ENCODE assay signal across 24 cellular contexts in genomic region chr22:49884503-49885260, GRCh38.
"Had no signal": no experiment of that assay in that cellular context is flagged by ENCODE, and none has a peak within 500 bp of the region (broad histone marks: within the 10 kb centered on the region; RNA-seq: fewer than 3 reads in every experiment).

No MANE protein-coding gene starts in this region.

- FAIRE-seq: endometrium, frontal cortex, keratinocyte, urothelium cell line had no signal

- H3K9me3 Mint-ChIP-seq: effector memory CD8-positive, alpha-beta T cell; natural killer cell; stimulated activated effector memory CD8-positive, alpha-beta T cell treated with anti-CD3 and anti-CD28 coated beads, Interleukin-12 subunit alpha, Interleukin-12 subunit beta, amount 100 ng/mL, for 72 hours had no signal

- H3K4me2 ChIP-seq: smooth muscle cell had no signal

- H3K4me3 Mint-ChIP-seq: effector memory CD8-positive, alpha-beta T cell; natural killer cell; stimulated activated effector memory CD8-positive, alpha-beta T cell treated with anti-CD3 and anti-CD28 coated beads, Interleukin-12 subunit alpha, Interleukin-12 subunit beta, amount 100 ng/mL, for 72 hours; type B pancreatic cell had no signal

- H3K36me3 ChIP-seq: prostate gland had no signal

- H3K9me3 ChIP-seq: lower lobe of right lung, neutrophil, prostate gland, right atrium auricular region, testis had no signal

- H3K27ac ChIP-seq: lower lobe of right lung, neutrophil, parathyroid adenoma, prostate gland, right atrium auricular region, testis, tibial artery had no signal

- ATAC-seq: effector memory CD8-positive, alpha-beta T cell; left ventricle myocardium superior; lower lobe of right lung; natural killer cell; sciatic nerve; stimulated activated effector memory CD8-positive, alpha-beta T cell treated with anti-CD3 and anti-CD28 coated beads, Interleukin-12 subunit alpha, Interleukin-12 subunit beta, amount 100 ng/mL, for 72 hours had no signal

- H3K9ac ChIP-seq: parathyroid adenoma had no signal

- H3K27me3 Mint-ChIP-seq: effector memory CD8-positive, alpha-beta T cell; type B pancreatic cell had no signal

- H3K4me3 ChIP-seq: lower lobe of right lung, prostate gland, right atrium auricular region, smooth muscle cell, testis, tibial artery had no signal

- H3K27me3 ChIP-seq: neutrophil, right atrium auricular region, testis, tibial artery had no signal

- H3K27ac Mint-ChIP-seq: natural killer cell; stimulated activated effector memory CD8-positive, alpha-beta T cell treated with anti-CD3 and anti-CD28 coated beads, Interleukin-12 subunit alpha, Interleukin-12 subunit beta, amount 100 ng/mL, for 72 hours; type B pancreatic cell had no signal

- DNase-seq: cortex of kidney; effector memory CD8-positive, alpha-beta T cell; erythroblast; left ventricle myocardium superior; lower lobe of right lung; natural killer cell; stimulated activated CD4-positive, alpha-beta T cell treated with anti-CD3 and anti-CD28 coated beads, Interleukin-2, amount 100 ng/mL, for 24 hours; stimulated activated CD4-positive, alpha-beta T cell treated with anti-CD3 and anti-CD28 coated beads, Interleukin-4, amount 100 ng/mL, for 24 hours; stimulated activated naive CD4-positive, alpha-beta T cell treated with Interleukin-2 at 50 U/mL for 16 hours; substantia nigra; testis; tibial artery had no signal

- H2AFZ ChIP-seq: parathyroid adenoma had no signal

- H3K4me1 ChIP-seq: lower lobe of right lung, parathyroid adenoma, prostate gland, right atrium auricular region, testis, tibial artery had no signal
